Comparison of ENCODE assay signal across 1 cellular context in genomic region chr1:217139513-217139912, GRCh38.
TF ChIP-seq lines count a peak whose summit lies in the region.

No MANE protein-coding gene starts in this region.

TF ChIP-seq in GM23338, 12 proteins besides CTCF, POLR2A, EP300 and RAD21 (continued from another document):
- no peak for TF ChIP-seq REST (IDR thresholded peaks at IDR 0.05; ENCODE audit: unreplicated experiment)
- TF ChIP-seq POLR2AphosphoS5 (IDR thresholded peaks at IDR 0.05; ENCODE audit: low read depth): no peak
TF ChIP-seq in GM23338: peak in this region for 2.
